23 cellular contexts compared by ENCODE assay signal in the genomic region with DNA sequence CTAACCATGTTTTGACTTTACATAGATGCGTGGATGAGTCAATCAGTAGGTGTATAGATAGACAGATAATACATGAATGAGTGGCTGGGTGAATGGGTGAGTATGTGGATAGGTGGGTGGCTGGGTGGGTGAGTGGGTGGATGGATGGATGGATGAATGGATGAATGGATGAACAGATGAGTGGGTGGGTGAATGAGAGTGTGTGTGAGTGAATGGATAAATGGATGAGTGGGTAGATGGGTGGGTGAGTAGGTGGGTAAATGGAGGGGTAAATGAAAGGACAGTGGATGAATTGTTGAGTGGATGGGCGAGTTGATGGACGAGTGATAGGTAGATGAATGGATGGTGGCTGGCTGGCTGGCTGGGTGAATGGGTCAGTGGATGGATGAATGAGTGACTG.
"Had no signal": no experiment of that assay in that cellular context is flagged by ENCODE, and none has a peak within 500 bp of the region (broad histone marks: within the 10 kb centered on the region; RNA-seq: fewer than 3 reads in every experiment).

No MANE protein-coding gene starts in this region.

- FAIRE-seq: endothelial cell of umbilical vein, frontal cortex, islet of Langerhans, keratinocyte had no signal

- ATAC-seq: foreskin keratinocyte; gastroesophageal sphincter; heart left ventricle; left cardiac atrium; left lung; left ventricle myocardium superior; lower lobe of right lung; naive thymus-derived CD4-positive, alpha-beta T cell had no signal

- H3K4me3 ChIP-seq: coronary artery, dorsolateral prefrontal cortex, esophagus muscularis mucosa, gastroesophageal sphincter, heart left ventricle, hepatocyte, left lung, lower lobe of right lung had no signal

- H3K79me2 ChIP-seq: hepatocyte had no signal

- H3K9me3 ChIP-seq: esophagus muscularis mucosa, gastroesophageal sphincter, lower lobe of right lung had no signal

- H2AFZ ChIP-seq: hepatocyte had no signal

- H3K27ac ChIP-seq: coronary artery, dorsolateral prefrontal cortex, esophagus muscularis mucosa, foreskin keratinocyte, gastroesophageal sphincter, heart left ventricle, hepatocyte, left lung, lower lobe of right lung had no signal

- H3K4me3 Mint-ChIP-seq: immature natural killer cell; naive thymus-derived CD4-positive, alpha-beta T cell had no signal

- H3K27ac Mint-ChIP-seq: immature natural killer cell had no signal

- H3K27me3 ChIP-seq: dorsolateral prefrontal cortex, foreskin keratinocyte, gastroesophageal sphincter, heart left ventricle, hepatocyte, left lung had no signal

- H3K4me1 ChIP-seq: foreskin keratinocyte, gastroesophageal sphincter, left lung, lower lobe of right lung had no signal

- H3K36me3 ChIP-seq: esophagus muscularis mucosa, gastroesophageal sphincter, heart left ventricle, left lung, lower lobe of right lung had no signal

- H3K9me3 Mint-ChIP-seq: immature natural killer cell had no signal

- DNase-seq: dermis blood vessel endothelial cell; dorsolateral prefrontal cortex; effector CD4-positive, alpha-beta T cell; effector memory CD4-positive, alpha-beta T cell; foreskin keratinocyte; heart left ventricle; hypothalamus; immature natural killer cell; left cardiac atrium; left lung; left ventricle myocardium superior; lower lobe of right lung; mesenchymal stem cell; midbrain; naive thymus-derived CD4-positive, alpha-beta T cell had no signal

- H3K4me2 ChIP-seq: hepatocyte had no signal
